Comparison of ENCODE assay signal across 28 cellular contexts in genomic region chr2:4029081-4029480, GRCh38.
"Had no signal": no experiment of that assay in that cellular context is flagged by ENCODE, and none has a peak within 500 bp of the region (broad histone marks: within the 10 kb centered on the region; RNA-seq: fewer than 3 reads in every experiment).

No MANE protein-coding gene starts in this region.

- H3K4me1 Mint-ChIP-seq: stimulated activated effector memory CD8-positive, alpha-beta T cell treated with anti-CD3 and anti-CD28 coated beads, Interleukin-12 subunit alpha, Interleukin-12 subunit beta, amount 100 ng/mL, for 72 hours; stimulated activated memory B cell treated with anti-CD40 and anti-IgM and Interleukin-4, amounts not matched to agents 10 μg/mL and 1 μg/mL and 100 μg/mL, for 72 hours; stimulated activated naive B cell treated with anti-CD40 and anti-IgM and Interleukin-4, amounts not matched to agents 10 μg/mL and 1 μg/mL and 100 μg/mL, for 72 hours; stimulated activated naive CD8-positive, alpha-beta T cell treated with anti-CD3 and anti-CD28 coated beads, Interleukin-15, amount 100 ng/mL, for 72 hours had no signal

- DNase-seq: stimulated activated CD4-positive, alpha-beta T cell treated with anti-CD3 and anti-CD28 coated beads, Interleukin-2, amount 100 ng/mL, for 48 hours; stimulated activated CD4-positive, alpha-beta T cell treated with anti-CD3 and anti-CD28 coated beads, Interleukin-4, amount 100 ng/mL, for 1 hour; stimulated activated CD4-positive, alpha-beta T cell treated with anti-CD3 and anti-CD28 coated beads, Interleukin-4, amount 100 ng/mL, for 24 hours; stimulated activated CD4-positive, alpha-beta T cell treated with anti-CD3 and anti-CD28 coated beads, Interleukin-4, amount 100 ng/mL, for 4 hours; stimulated activated CD8-positive, alpha-beta memory T cell treated with anti-CD3 and anti-CD28 coated beads, Interleukin-4, amount 100 ng/mL, for 48 hours; stimulated activated naive B cell treated with anti-CD40 and anti-IgM and Interleukin-4, amounts not matched to agents 10 μg/mL and 1 μg/mL and 100 μg/mL, for 72 hours; stimulated activated naive CD4-positive, alpha-beta T cell; stimulated activated naive CD4-positive, alpha-beta T cell treated with Interleukin-2 at 50 U/mL for 16 hours; stimulated activated naive CD8-positive, alpha-beta T cell treated with anti-CD3 and anti-CD28 coated beads, Interleukin-15, amount 100 ng/mL, for 72 hours; stimulated activated naive CD8-positive, alpha-beta T cell treated with anti-CD3 and anti-CD28 coated beads, Interleukin-15, Interleukin-2, amounts not matched to agents 100 U/mL and 50 U/mL, for 24 hours; stomach; substantia nigra; testis; thyroid gland; tibial artery; transverse colon; trophoblast cell; upper lobe of left lung; upper lobe of right lung; uterus had no signal

- H3K4me3 ChIP-seq: stomach, suprapubic skin, testis, thoracic aorta, thyroid gland, tibial artery, tibial nerve, transverse colon, upper lobe of left lung, upper lobe of right lung, uterus, vagina had no signal

- ATAC-seq: stimulated activated effector memory CD8-positive, alpha-beta T cell treated with anti-CD3 and anti-CD28 coated beads, Interleukin-12 subunit alpha, Interleukin-12 subunit beta, amount 100 ng/mL, for 72 hours; stimulated activated memory B cell treated with anti-CD40 and anti-IgM and Interleukin-4, amounts not matched to agents 10 μg/mL and 1 μg/mL and 100 μg/mL, for 72 hours; stimulated activated naive B cell treated with anti-CD40 and anti-IgM and Interleukin-4, amounts not matched to agents 10 μg/mL and 1 μg/mL and 100 μg/mL, for 72 hours; stimulated activated naive CD8-positive, alpha-beta T cell treated with anti-CD3 and anti-CD28 coated beads, Interleukin-15, amount 100 ng/mL, for 72 hours; stimulated activated naive CD8-positive, alpha-beta T cell treated with anti-CD3 and anti-CD28 coated beads, Interleukin-15, Interleukin-2, amounts not matched to agents 100 U/mL and 50 U/mL, for 24 hours; upper lobe of right lung had no signal

- H3K4me1 ChIP-seq: stomach, suprapubic skin, testis, thyroid gland, tibial artery, tibial nerve, transverse colon, upper lobe of left lung, upper lobe of right lung, uterus, vagina had no signal

- H3K4me3 Mint-ChIP-seq: stimulated activated effector memory CD8-positive, alpha-beta T cell treated with anti-CD3 and anti-CD28 coated beads, Interleukin-12 subunit alpha, Interleukin-12 subunit beta, amount 100 ng/mL, for 72 hours; stimulated activated memory B cell treated with anti-CD40 and anti-IgM and Interleukin-4, amounts not matched to agents 10 μg/mL and 1 μg/mL and 100 μg/mL, for 72 hours; stimulated activated naive B cell treated with anti-CD40 and anti-IgM and Interleukin-4, amounts not matched to agents 10 μg/mL and 1 μg/mL and 100 μg/mL, for 72 hours; stimulated activated naive CD8-positive, alpha-beta T cell treated with anti-CD3 and anti-CD28 coated beads, Interleukin-15, amount 100 ng/mL, for 72 hours; stimulated activated naive CD8-positive, alpha-beta T cell treated with anti-CD3 and anti-CD28 coated beads, Interleukin-15, Interleukin-2, amounts not matched to agents 100 ng/mL and 50 ng/mL, for 24 hours; type B pancreatic cell had no signal

- H3K27me3 Mint-ChIP-seq: stimulated activated memory B cell treated with anti-CD40 and anti-IgM and Interleukin-4, amounts not matched to agents 10 μg/mL and 1 μg/mL and 100 μg/mL, for 72 hours; stimulated activated naive B cell treated with anti-CD40 and anti-IgM and Interleukin-4, amounts not matched to agents 10 μg/mL and 1 μg/mL and 100 μg/mL, for 72 hours; stimulated activated naive CD8-positive, alpha-beta T cell treated with anti-CD3 and anti-CD28 coated beads, Interleukin-15, amount 100 ng/mL, for 72 hours; stimulated activated naive CD8-positive, alpha-beta T cell treated with anti-CD3 and anti-CD28 coated beads, Interleukin-15, Interleukin-2, amounts not matched to agents 100 ng/mL and 50 ng/mL, for 24 hours; type B pancreatic cell had no signal

- H3K27ac Mint-ChIP-seq: stimulated activated effector memory CD8-positive, alpha-beta T cell treated with anti-CD3 and anti-CD28 coated beads, Interleukin-12 subunit alpha, Interleukin-12 subunit beta, amount 100 ng/mL, for 72 hours; stimulated activated memory B cell treated with anti-CD40 and anti-IgM and Interleukin-4, amounts not matched to agents 10 μg/mL and 1 μg/mL and 100 μg/mL, for 72 hours; stimulated activated naive B cell treated with anti-CD40 and anti-IgM and Interleukin-4, amounts not matched to agents 10 μg/mL and 1 μg/mL and 100 μg/mL, for 72 hours; stimulated activated naive CD8-positive, alpha-beta T cell treated with anti-CD3 and anti-CD28 coated beads, Interleukin-15, amount 100 ng/mL, for 72 hours; stimulated activated naive CD8-positive, alpha-beta T cell treated with anti-CD3 and anti-CD28 coated beads, Interleukin-15, Interleukin-2, amounts not matched to agents 100 ng/mL and 50 ng/mL, for 24 hours; type B pancreatic cell had no signal

- H3K9me3 Mint-ChIP-seq: stimulated activated effector memory CD8-positive, alpha-beta T cell treated with anti-CD3 and anti-CD28 coated beads, Interleukin-12 subunit alpha, Interleukin-12 subunit beta, amount 100 ng/mL, for 72 hours; stimulated activated memory B cell treated with anti-CD40 and anti-IgM and Interleukin-4, amounts not matched to agents 10 μg/mL and 1 μg/mL and 100 μg/mL, for 72 hours; type B pancreatic cell had no signal

- H3K36me3 Mint-ChIP-seq: stimulated activated effector memory CD8-positive, alpha-beta T cell treated with anti-CD3 and anti-CD28 coated beads, Interleukin-12 subunit alpha, Interleukin-12 subunit beta, amount 100 ng/mL, for 72 hours; stimulated activated memory B cell treated with anti-CD40 and anti-IgM and Interleukin-4, amounts not matched to agents 10 μg/mL and 1 μg/mL and 100 μg/mL, for 72 hours; stimulated activated naive B cell treated with anti-CD40 and anti-IgM and Interleukin-4, amounts not matched to agents 10 μg/mL and 1 μg/mL and 100 μg/mL, for 72 hours; type B pancreatic cell had no signal

- H3K9me3 ChIP-seq: stomach, suprapubic skin, testis, thoracic aorta, thyroid gland, tibial artery, tibial nerve, transverse colon, upper lobe of left lung, upper lobe of right lung, uterus, vagina had no signal

- H3K36me3 ChIP-seq: stomach, suprapubic skin, thoracic aorta, thyroid gland, tibial artery, tibial nerve, transverse colon, upper lobe of left lung, upper lobe of right lung, uterus, vagina had no signal

- H3K27ac ChIP-seq: stomach, suprapubic skin, testis, thoracic aorta, thyroid gland, tibial artery, tibial nerve, transverse colon, upper lobe of left lung, upper lobe of right lung, uterus, vagina had no signal

- H3K27me3 ChIP-seq: stomach, suprapubic skin, testis, thyroid gland, tibial artery, tibial nerve, transverse colon, upper lobe of left lung, upper lobe of right lung, uterus, vagina had no signal
